Comparison of ENCODE assay signal across 16 cellular contexts in genomic region chr11:71281901-71282300, GRCh38. TPM values are rescaled to one million over a fixed set of nuclear protein-coding genes. Genes with fewer than 3 reads are reported as not detected.
DNase-seq lines count a peak whose midpoint lies in the region; ATAC-seq and TF ChIP-seq lines count a peak whose summit lies in the region.
"Had no signal": no experiment of that assay in that cellular context is flagged by ENCODE, and none has a peak within 500 bp of the region (broad histone marks: within the 10 kb centered on the region; RNA-seq: fewer than 3 reads in every experiment).

No MANE protein-coding gene starts in this region.

- WGBS in suprapubic skin, result 79% methylated on average over 6 of the region's 6 CpGs

- DNase-seq in DMS53 (lab: John Stamatoyannopoulos, UW) (peak; percentile 30), DMS53 treated with DMSO at 0.1 percent for 48 hours (lab: John Stamatoyannopoulos, UW; ENCODE audit: unreplicated experiment) (no peak), left lobe of liver (ENCODE audit: low spot score) (peak; percentile 21), suprapubic skin (ENCODE audit: low spot score in 2 of 2) (peak in 1 of 2 donors; percentile 75), 8988T (no peak), epidermal melanocyte (ENCODE audit: insufficient read length, low spot score) (no peak)
- DNase-seq: COR-L47, DMS79, NCI-H1105 had no signal

- no peaks in the 10 kb centered on the region for H3K36me3 ChIP-seq in suprapubic skin
- H3K36me3 ChIP-seq: MG63 had no signal

- H3K4me3 ChIP-seq in suprapubic skin, result no peak overlapping the region
- H3K4me3 ChIP-seq: MG63 had no signal

- TF ChIP-seq CTCF in VCaP (conservative IDR thresholded peaks at IDR 0.05) (no peak), suprapubic skin (IDR thresholded peaks at IDR 0.05) (no peak)

- TF ChIP-seq POLR2A in suprapubic skin (IDR thresholded peaks at IDR 0.05), result no peak

- H3K4me1 ChIP-seq in suprapubic skin, result peaks cover 22% of the 10 kb centered on the region

- H3K9me3 ChIP-seq in suprapubic skin, result no peaks in the 10 kb centered on the region
- H3K9me3 ChIP-seq: MG63 had no signal

- no peak for TF ChIP-seq EP300 in suprapubic skin (IDR thresholded peaks at IDR 0.05)

- ATAC-seq in left lobe of liver, result no peak
- ATAC-seq in GM19035 (IDR thresholded peaks at IDR 0.05; ENCODE audit: unreplicated experiment), result no peak
- ATAC-seq: SK-N-SH treated with all-trans-retinoic acid at 6 μM for 48 hours had no signal

- H3K27me3 ChIP-seq in suprapubic skin, result no peaks in the 10 kb centered on the region
- H3K27me3 ChIP-seq: MG63 had no signal

- H3K27ac ChIP-seq in VCaP, result peak overlapping the region; percentile 100; the same call in 1 of the 2 replicates
- peak overlapping the region; percentile 80 for H3K27ac ChIP-seq in suprapubic skin
- H3K27ac ChIP-seq: HL-60, KMS-11 had no signal

RNA-seq across cellular contexts. Expression of gene SHANK2, which starts 29.5 kb away (rescaled TPM):
- total RNA-seq in left lobe of liver (33.8 TPM), suprapubic skin (10 to 100 TPM in 2 of 4 donors, 1 to 10 TPM in 2; 5.9 to 14.0 (median 10.1) TPM)
- total RNA-seq: G401 had no signal

Comparison
In these comparisons a context has a peak if more than half of its experiments do, and no peak if none do; other contexts are left out.
1. DNase-seq: peak in DMS53 (single experiment) and left lobe of liver (single experiment); none in DMS53 treated with DMSO at 0.1 percent for 48 hours (single experiment), 8988T (single experiment) and epidermal melanocyte (single experiment).